In the genomic region with DNA sequence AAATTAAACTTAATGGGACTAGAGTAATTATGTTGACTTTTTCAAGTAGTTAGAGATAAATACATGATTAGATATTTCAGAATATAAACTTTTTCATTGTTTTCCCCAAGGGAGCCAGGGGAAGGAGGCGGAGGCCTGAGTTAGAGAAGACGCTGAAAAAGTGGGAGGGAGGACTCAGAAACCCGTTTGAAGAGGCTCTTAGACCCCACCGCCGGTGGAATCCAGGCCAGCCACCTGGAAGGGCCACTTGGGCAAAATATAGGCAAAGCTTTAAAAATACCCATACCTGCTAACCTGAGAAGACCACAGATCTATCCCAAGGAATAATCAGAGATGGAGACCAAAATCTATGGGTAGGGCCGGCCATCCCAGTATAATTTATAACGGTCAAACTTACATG, we compare ENCODE assay signal across 26 cellular contexts.
DNase-seq lines count a peak whose midpoint lies in the region; ATAC-seq and TF ChIP-seq lines count a peak whose summit lies in the region.
"Had no signal": no experiment of that assay in that cellular context is flagged by ENCODE, and none has a peak within 500 bp of the region (broad histone marks: within the 10 kb centered on the region; RNA-seq: fewer than 3 reads in every experiment).

No MANE protein-coding gene starts in this region.

- H3K9me3 Mint-ChIP-seq in endodermal cell (no peaks in the 10 kb centered on the region), neural progenitor cell (no peaks in the 10 kb centered on the region)
- H3K9me3 Mint-ChIP-seq in CD4-positive, alpha-beta T cell: peaks cover 2% of the 10 kb centered on the region

- peak overlapping the region; percentile 92 for H3K4me2 ChIP-seq in neural progenitor cell
- H3K4me2 ChIP-seq: KMS-11 had no signal

- H3K27me3 Mint-ChIP-seq in endodermal cell (ENCODE audit: insufficient read depth) (peaks cover 46% of the 10 kb centered on the region), neural progenitor cell (ENCODE audit: insufficient read depth, low read depth) (peaks cover 6% of the 10 kb centered on the region)
- H3K27me3 Mint-ChIP-seq in CD4-positive, alpha-beta T cell: peaks cover 72% of the 10 kb centered on the region

- 41 to 50% methylated on average over 5 to 7 of the region's 7 CpGs for WGBS in endodermal cell (ENCODE audit: insufficient coverage in 1 of 2, insufficient read length in 1 of 2), 2 experiments

- H3K27me3 ChIP-seq in HUES6 (ENCODE audit: control insufficient read depth, insufficient read depth, low read length) (peaks cover 28% of the 10 kb centered on the region), endodermal cell (ENCODE audit: control insufficient read depth, insufficient read depth, low read length, poor library complexity, severe bottlenecking) (peaks cover 43% of the 10 kb centered on the region), neural progenitor cell (no peaks in the 10 kb centered on the region), uterus (no peaks in the 10 kb centered on the region)
- peaks cover 44% of the 10 kb centered on the region for H3K27me3 ChIP-seq in CD4-positive, alpha-beta T cell (ENCODE audit: control insufficient read depth, insufficient read depth, low read length)
- H3K27me3 ChIP-seq: MG63 had no signal

- peak overlapping the region; percentile 55 for H3K4me3 ChIP-seq in HUES6 (ENCODE audit: low read depth, low read length)
- peak overlapping the region; percentile 61 for H3K4me3 ChIP-seq in endodermal cell (ENCODE audit: low read length)
- H3K4me3 ChIP-seq in neural progenitor cell: peak overlapping the region; percentile 49
- no peak overlapping the region for H3K4me3 ChIP-seq in uterus
- H3K4me3 ChIP-seq: MG63, psoas muscle, SJSA1, transverse colon had no signal

- TF ChIP-seq CTCF in endodermal cell (conservative IDR thresholded peaks at IDR 0.05) (no peak), neural progenitor cell (IDR thresholded peaks at IDR 0.05) (no peak), uterus (IDR thresholded peaks at IDR 0.05) (no peak)
- TF ChIP-seq CTCF in CD4-positive, alpha-beta T cell (IDR thresholded peaks at IDR 0.05): no peak

- no peak overlapping the region for H3K27ac ChIP-seq in HUES6 (ENCODE audit: low read depth, low read length)
- H3K27ac ChIP-seq in endodermal cell (ENCODE audit: low read depth, low read length): no peak overlapping the region
- H3K27ac ChIP-seq in neural progenitor cell: no peak overlapping the region
- H3K27ac ChIP-seq in uterus: no peak overlapping the region
- H3K27ac ChIP-seq in CD4-positive, alpha-beta T cell (ENCODE audit: low read depth, low read length): no peak overlapping the region
- H3K27ac ChIP-seq: KMS-11, neutrophil, psoas muscle, SJSA1, transverse colon, VCaP had no signal

- H3K9ac ChIP-seq in ES-I3 (ENCODE audit: low read depth, low read length) (peak overlapping the region; percentile 25; the same call in 1 of the 2 replicates), HUES6 (ENCODE audit: low read length) (no peak overlapping the region), endodermal cell (ENCODE audit: extremely low read depth, low read length, poor library complexity, severe bottlenecking) (no peak overlapping the region), neural progenitor cell (no peak overlapping the region)
- H3K9ac ChIP-seq: KMS-11 had no signal

- POLR2A ChIA-PET in CD4-positive, alpha-beta T cell (lab: Charles Lee): no interaction called here

- H3K4me1 ChIP-seq in ES-I3 (ENCODE audit: insufficient read depth, low read length) (0 out of 2 replicates have a peak, but pooled peaks cover 5% of the 10 kb centered on the region), HUES6 (ENCODE audit: control insufficient read depth, insufficient read depth, low read length) (peaks cover 4% of the 10 kb centered on the region; the same call in 1 of the 2 replicates), endodermal cell (ENCODE audit: control insufficient read depth, insufficient read depth, low read length) (peaks cover 16% of the 10 kb centered on the region), neural progenitor cell (peaks cover 18% of the 10 kb centered on the region), uterus (no peaks in the 10 kb centered on the region)
- H3K4me1 ChIP-seq: psoas muscle, SJSA1, transverse colon had no signal

- H3K27ac Mint-ChIP-seq in endodermal cell: no peak overlapping the region
- no peak overlapping the region for H3K27ac Mint-ChIP-seq in neural progenitor cell
- no peak overlapping the region for H3K27ac Mint-ChIP-seq in CD4-positive, alpha-beta T cell
- H3K27ac Mint-ChIP-seq: activated naive CD8-positive, alpha-beta T cell had no signal

- CTCF ChIA-PET in CD4-positive, alpha-beta T cell (lab: Charles Lee): no interaction called here

- H3K36me3 Mint-ChIP-seq in endodermal cell (ENCODE audit: low read depth): no peaks in the 10 kb centered on the region
- H3K36me3 Mint-ChIP-seq in neural progenitor cell: no peaks in the 10 kb centered on the region
- no peaks in the 10 kb centered on the region for H3K36me3 Mint-ChIP-seq in CD4-positive, alpha-beta T cell (ENCODE audit: low read depth)
- H3K36me3 Mint-ChIP-seq: activated naive CD8-positive, alpha-beta T cell had no signal

- H3K4me3 Mint-ChIP-seq in endodermal cell (peak overlapping the region; percentile 41), neural progenitor cell (peak overlapping the region; percentile 70)
- no peak overlapping the region for H3K4me3 Mint-ChIP-seq in CD4-positive, alpha-beta T cell
- H3K4me3 Mint-ChIP-seq: activated naive CD8-positive, alpha-beta T cell had no signal

- intact Hi-C loops in uterus (cut with DNase I; ENCODE audit: low total_unique reads): no loop called here
- intact Hi-C loops in CD4-positive, alpha-beta T cell (cut with DNase I, micrococcal nuclease): no loop called here

- no peak for ATAC-seq in CD4-positive, alpha-beta T cell (ENCODE audit: poor library complexity)
- ATAC-seq: left ventricle myocardium superior, psoas muscle had no signal

- H3K36me3 ChIP-seq in ES-I3 (ENCODE audit: insufficient read depth, low read length): no peaks in the 10 kb centered on the region
- H3K36me3 ChIP-seq in HUES6 (ENCODE audit: control insufficient read depth, insufficient read depth, low read length): no peaks in the 10 kb centered on the region
- H3K36me3 ChIP-seq in endodermal cell (ENCODE audit: control insufficient read depth, insufficient read depth, low read length): no peaks in the 10 kb centered on the region
- H3K36me3 ChIP-seq in neural progenitor cell: no peaks in the 10 kb centered on the region
- no peaks in the 10 kb centered on the region for H3K36me3 ChIP-seq in uterus
- H3K36me3 ChIP-seq: MG63, neutrophil, SJSA1, transverse colon had no signal

- H3K9me3 ChIP-seq in ES-I3 (ENCODE audit: control insufficient read depth, insufficient read depth, low read length): no peaks in the 10 kb centered on the region
- no peaks in the 10 kb centered on the region for H3K9me3 ChIP-seq in HUES6 (ENCODE audit: control insufficient read depth, insufficient read depth, low read depth, low read length)
- H3K9me3 ChIP-seq in endodermal cell (ENCODE audit: control insufficient read depth, low read length): no peaks in the 10 kb centered on the region
- no peaks in the 10 kb centered on the region for H3K9me3 ChIP-seq in neural progenitor cell (ENCODE audit: low read depth)
- H3K9me3 ChIP-seq in uterus: no peaks in the 10 kb centered on the region
- H3K9me3 ChIP-seq in CD4-positive, alpha-beta T cell (ENCODE audit: control insufficient read depth, low read length): no peaks in the 10 kb centered on the region
- H3K9me3 ChIP-seq: MG63, neutrophil, psoas muscle, SJSA1, transverse colon had no signal

- no peaks in the 10 kb centered on the region for H4K20me1 ChIP-seq in neural progenitor cell (ENCODE audit: low read depth)

- H3F3A ChIP-seq in neural progenitor cell (ENCODE audit: low read depth): peaks cover 10% of the 10 kb centered on the region

- no peaks in the 10 kb centered on the region for H3K79me2 ChIP-seq in neural progenitor cell (ENCODE audit: low read depth)

- DNase-seq in endodermal cell: peak; percentile 25
- DNase-seq in neural progenitor cell (ENCODE audit: low spot score): no peak
- no peak for DNase-seq in uterus
- no peak for DNase-seq in GM03348 (ENCODE audit: low spot score)
- DNase-seq in CD4-positive, alpha-beta T cell: no peak
- DNase-seq: activated CD4-positive, alpha-beta T cell treated with anti-CD3 and anti-CD28 coated beads for 4 hours; Calu3; effector CD8-positive, alpha-beta T cell; kidney; left ventricle myocardium superior; MG63; NCI-H2107; NCI-H446; psoas muscle; RPMI8226; stimulated activated CD4-positive, alpha-beta T cell treated with anti-CD3 and anti-CD28 coated beads, Interleukin-15, amount 100 ng/mL, for 24 hours; stimulated activated CD4-positive, alpha-beta T cell treated with anti-CD3 and anti-CD28 coated beads, Interleukin-4, amount 100 ng/mL, for 4 hours; T-helper 9 cell; transverse colon had no signal

- H3K4me1 Mint-ChIP-seq in endodermal cell (peaks cover 33% of the 10 kb centered on the region), neural progenitor cell (peaks cover 18% of the 10 kb centered on the region)
- no peaks in the 10 kb centered on the region for H3K4me1 Mint-ChIP-seq in CD4-positive, alpha-beta T cell (ENCODE audit: low read depth)

- peak overlapping the region; percentile 71 for H2AFZ ChIP-seq in neural progenitor cell (replicated peaks)

- no peak for TF ChIP-seq POLR2A in uterus (IDR thresholded peaks at IDR 0.05)

Comparison
In these comparisons a context has a peak if more than half of its experiments do, and no peak if none do; other contexts are left out.
1. H3K4me3 ChIP-seq: peak in HUES6 (single experiment), endodermal cell (single experiment) and neural progenitor cell (single experiment); none in uterus (0 of 2).